In genomic region chr15:69462493-69463181, GRCh38 we compare ENCODE assay signal across 8 cellular contexts. TPM values are rescaled to one million over a fixed set of nuclear protein-coding genes. Genes with fewer than 3 reads are reported as not detected.
DNase-seq lines count a peak whose midpoint lies in the region; ATAC-seq and TF ChIP-seq lines count a peak whose summit lies in the region.

No MANE protein-coding gene starts in this region.

- WGBS in hepatocyte (ENCODE audit: low lambda C conversion rate, missing lambda C conversion rate): 16% methylated on average over 46 of the region's 46 CpGs
- WGBS in aorta, 2 donors: 5 to 6% methylated on average over 45 to 46 of the region's 46 CpGs

- H3K27ac ChIP-seq in hepatocyte (peak overlapping the region; percentile 93), rectal smooth muscle tissue (ENCODE audit: low read depth, low read length) (peak overlapping the region; percentile 93), aorta (ENCODE audit: low read depth in 1 of 2, low read length in 2 of 2) (peak overlapping the region in 1 of 2 donors; percentile 95)

- H3K27me3 ChIP-seq in hepatocyte (no peaks in the 10 kb centered on the region), rectal smooth muscle tissue (ENCODE audit: control insufficient read depth, insufficient read depth, low read length) (no peaks in the 10 kb centered on the region), aorta (ENCODE audit: control insufficient read depth in 1 of 2, insufficient read depth in 2 of 2, low read length in 1 of 2) (no peaks in the 10 kb centered on the region)

- DNase-seq in NCI-H2029 (lab: John Stamatoyannopoulos, UW): peak; percentile 84
- DNase-seq in T-helper 9 cell: peak; percentile 88
- DNase-seq in astrocyte of the hippocampus (ENCODE audit: low read depth, low spot score): peak; percentile 99
- DNase-seq in hepatocyte (ENCODE audit: low spot score): peak; percentile 98
- DNase-seq in aorta: peak; percentile 97 to 98

- peak overlapping the region; percentile 87 for H2AFZ ChIP-seq in hepatocyte

- intact Hi-C loops in aorta (cut with DNase I): no loop called here

- H3K4me1 ChIP-seq in hepatocyte (ENCODE audit: insufficient read depth) (peaks cover 11% of the 10 kb centered on the region), rectal smooth muscle tissue (ENCODE audit: control insufficient read depth, insufficient read depth, low read length) (peaks cover 8% of the 10 kb centered on the region), aorta (ENCODE audit: control insufficient read depth in 1 of 2, insufficient read depth in 2 of 2, low read length in 2 of 2) (no peaks in the 10 kb centered on the region)

- peak overlapping the region; percentile 79 for H3K4me2 ChIP-seq in hepatocyte

- no peaks in the 10 kb centered on the region for H3K9me2 ChIP-seq in hepatocyte (replicated peaks; ENCODE audit: insufficient read depth)

- no peaks in the 10 kb centered on the region for H3K79me2 ChIP-seq in hepatocyte

- H3K4me3 ChIP-seq in hepatocyte (peak overlapping the region; percentile 23), rectal smooth muscle tissue (ENCODE audit: low read length) (peak overlapping the region; percentile 94), aorta (ENCODE audit: low read length in 2 of 2) (peak overlapping the region; percentile 51 to 54)

- peak overlapping the region; percentile 96 for H3K9ac ChIP-seq in rectal smooth muscle tissue (ENCODE audit: low read length)

- TF ChIP-seq CTCF in hepatocyte (IDR thresholded peaks at IDR 0.05; ENCODE audit: poor library complexity): peak; percentile 78

- no peaks in the 10 kb centered on the region for H3K36me3 ChIP-seq in hepatocyte (replicated peaks; ENCODE audit: insufficient read depth, low read depth)
- H3K36me3 ChIP-seq in rectal smooth muscle tissue (ENCODE audit: control insufficient read depth, insufficient read depth, low read length): no peaks in the 10 kb centered on the region
- H3K36me3 ChIP-seq in aorta (ENCODE audit: control insufficient read depth in 1 of 2, insufficient read depth in 2 of 2, low read length in 1 of 2): no peaks in the 10 kb centered on the region

- no peaks in the 10 kb centered on the region for H3K9me3 ChIP-seq in hepatocyte (ENCODE audit: low read depth)
- no peaks in the 10 kb centered on the region for H3K9me3 ChIP-seq in aorta (ENCODE audit: control insufficient read depth, low read length)

- ATAC-seq in GM18502 (IDR thresholded peaks at IDR 0.05; ENCODE audit: poor library complexity, unreplicated experiment) (peak; percentile 95), HG02970 (IDR thresholded peaks at IDR 0.05; ENCODE audit: low FRiP score, unreplicated experiment) (peak; percentile 82), aorta (ENCODE audit: low FRiP score) (peak; percentile 97)

- H4K20me1 ChIP-seq in hepatocyte (ENCODE audit: insufficient read depth, poor library complexity, severe bottlenecking): no peaks in the 10 kb centered on the region

RNA-seq across cellular contexts. Expression of gene RPLP1, which starts 10.0 kb away (rescaled TPM):
- total RNA-seq in hepatocyte (210 and 218 TPM in 2 replicates), aorta (1,000 to 10,000 TPM; 1,445 to 1,646 TPM)
- polyA plus RNA-seq in hepatocyte (803 and 884 TPM in 2 replicates), aorta (1,000 to 10,000 TPM; 2,598 to 3,346 TPM)

RNA-seq across cellular contexts. Expression of gene KIF23, which starts 48.5 kb away (rescaled TPM):
- total RNA-seq in hepatocyte: 12.0 and 13.9 TPM in 2 replicates
- polyA plus RNA-seq in hepatocyte: 7.6 and 14.1 TPM in 2 replicates
- total RNA-seq in aorta: 1 to 10 TPM; 3.3 to 5.8 TPM
- polyA plus RNA-seq in aorta: 1 to 10 TPM; 2.8 to 4.8 TPM

Comparison
In these comparisons a context has a peak if more than half of its experiments do, and no peak if none do; other contexts are left out.
1. H3K4me3 ChIP-seq: peak in every context shown above with its lines; median percentile 94 in rectal smooth muscle tissue; 52 in aorta; 23 in hepatocyte.